Comparison of ENCODE assay signal across 24 cellular contexts in genomic region chr7:40749877-40750276, GRCh38.
DNase-seq lines count a peak whose midpoint lies in the region; ATAC-seq and TF ChIP-seq lines count a peak whose summit lies in the region.
"Had no signal": no experiment of that assay in that cellular context is flagged by ENCODE, and none has a peak within 500 bp of the region (broad histone marks: within the 10 kb centered on the region; RNA-seq: fewer than 3 reads in every experiment).

No MANE protein-coding gene starts in this region.

- WGBS in right cardiac atrium = 93% methylated on average over 5 of the region's 5 CpGs

- intact Hi-C loops in ascending aorta (cut with DNase I) (no loop called here), left ventricle myocardium inferior (cut with micrococcal nuclease) (no loop called here), right cardiac atrium (cut with DNase I) (no loop called here)

- H3K27ac ChIP-seq in ascending aorta = peak overlapping the region; percentile 63 to 72
- H3K27ac ChIP-seq in left ventricle myocardium inferior (replicated peaks) = no peak overlapping the region
- no peak overlapping the region for H3K27ac ChIP-seq in right cardiac atrium (ENCODE audit: low read length)
- H3K27ac ChIP-seq: lower lobe of right lung, skin epidermis, testis had no signal

- TF ChIP-seq CTCF in HFFc6 (IDR thresholded peaks at IDR 0.05) (no peak), ascending aorta (IDR thresholded peaks at IDR 0.05) (no peak), left ventricle myocardium inferior (IDR thresholded peaks at IDR 0.05; ENCODE audit: borderline replicate concordance) (no peak)

- H3K27me3 ChIP-seq in ascending aorta (no peaks in the 10 kb centered on the region), left ventricle myocardium inferior (ENCODE audit: low read depth) (no peaks in the 10 kb centered on the region), right cardiac atrium (ENCODE audit: control insufficient read depth, insufficient read depth) (no peaks in the 10 kb centered on the region)
- H3K27me3 ChIP-seq: testis had no signal

- peaks cover 9% of the 10 kb centered on the region; the same call in 1 of the 2 replicates for H3K36me3 Mint-ChIP-seq in HFFc6 (ENCODE audit: low read depth)
- H3K36me3 Mint-ChIP-seq: brain, CD14-positive monocyte, immature natural killer cell had no signal

- H3K9me3 ChIP-seq in ascending aorta = no peaks in the 10 kb centered on the region
- no peaks in the 10 kb centered on the region for H3K9me3 ChIP-seq in left ventricle myocardium inferior (replicated peaks)
- no peaks in the 10 kb centered on the region for H3K9me3 ChIP-seq in right cardiac atrium (ENCODE audit: control insufficient read depth, low read length)
- H3K9me3 ChIP-seq: lower lobe of right lung, testis had no signal

- H3K36me3 ChIP-seq in ascending aorta (no peaks in the 10 kb centered on the region), left ventricle myocardium inferior (no peaks in the 10 kb centered on the region)
- H3K36me3 ChIP-seq: lower lobe of right lung had no signal

- peak overlapping the region; percentile 11 for H3K27ac Mint-ChIP-seq in HFFc6
- H3K27ac Mint-ChIP-seq: activated naive CD4-positive, alpha-beta T cell treated with anti-CD3 and anti-CD28 coated beads for 36 hours; brain; CD14-positive monocyte; IgD-negative memory B cell; immature natural killer cell had no signal

- DNase-seq in A172 (ENCODE audit: low spot score) (peak; percentile 39), HFFc6 (peak; percentile 61), ascending aorta (ENCODE audit: low spot score in 2 of 2) (peak in 1 of 2 donors; percentile 76), iris pigment epithelial cell (ENCODE audit: low read depth) (peak; percentile 42), left ventricle myocardium inferior (no peak), ureter (ENCODE audit: low spot score) (no peak), right cardiac atrium (no peak), T-helper 1 cell (no peak)
- DNase-seq: 8988T; activated CD4-positive, alpha-beta T cell treated with anti-CD3 and anti-CD28 coated beads, Interleukin-2, amount 50 U/mL, for 48 hours; activated naive CD4-positive, alpha-beta T cell treated with anti-CD3 and anti-CD28 coated beads for 36 hours; activated T-cell treated with anti-CD3 and anti-CD28 coated beads for 4 hours; DMS153; erythroblast; H7; immature natural killer cell; lower lobe of right lung; NCI-H2029; stimulated activated CD8-positive, alpha-beta memory T cell treated with anti-CD3 and anti-CD28 coated beads, Interleukin-4, amount 100 ng/mL, for 48 hours; testis had no signal

- H3K4me3 ChIP-seq in ascending aorta (peak overlapping the region in 1 of 2 donors; percentile 19), left ventricle myocardium inferior (no peak overlapping the region), right cardiac atrium (ENCODE audit: low read length) (no peak overlapping the region)
- H3K4me3 ChIP-seq: lower lobe of right lung, skin epidermis, testis had no signal

- H3K4me1 Mint-ChIP-seq in HFFc6 (ENCODE audit: low read depth) = peaks cover 72% of the 10 kb centered on the region
- H3K4me1 Mint-ChIP-seq: CD14-positive monocyte, IgD-negative memory B cell, immature natural killer cell had no signal

- ATAC-seq in right cardiac atrium = no peak
- ATAC-seq: lower lobe of right lung had no signal

- peaks cover 4 to 23% of the 10 kb centered on the region in 2 donors for H3K4me1 ChIP-seq in ascending aorta
- H3K4me1 ChIP-seq in left ventricle myocardium inferior = no peaks in the 10 kb centered on the region
- H3K4me1 ChIP-seq in right cardiac atrium (ENCODE audit: control insufficient read depth, insufficient read depth, low read length) = no peaks in the 10 kb centered on the region
- H3K4me1 ChIP-seq: lower lobe of right lung, testis had no signal

- no peaks in the 10 kb centered on the region for H3K9me3 Mint-ChIP-seq in HFFc6
- H3K9me3 Mint-ChIP-seq: activated naive CD4-positive, alpha-beta T cell treated with anti-CD3 and anti-CD28 coated beads for 36 hours; brain; CD14-positive monocyte; IgD-negative memory B cell had no signal

- peaks cover 1% of the 10 kb centered on the region; the same call in 1 of the 2 replicates for H3K27me3 Mint-ChIP-seq in HFFc6 (ENCODE audit: insufficient read depth)
- H3K27me3 Mint-ChIP-seq: IgD-negative memory B cell had no signal

- H3K4me3 Mint-ChIP-seq in HFFc6 = no peak overlapping the region; the same call in 1 of the 2 replicates
- H3K4me3 Mint-ChIP-seq: activated naive CD4-positive, alpha-beta T cell treated with anti-CD3 and anti-CD28 coated beads for 36 hours; brain; CD14-positive monocyte; IgD-negative memory B cell; immature natural killer cell had no signal

Comparison
In these comparisons a context has a peak if more than half of its experiments do, and no peak if none do; other contexts are left out.
1. DNase-seq: peak in A172 (single experiment), HFFc6 (single experiment) and iris pigment epithelial cell (single experiment); none in left ventricle myocardium inferior (single experiment), ureter (single experiment), right cardiac atrium (0 of 3) and T-helper 1 cell (0 of 5).
2. H3K27ac ChIP-seq: peak in ascending aorta (2 of 2); none in left ventricle myocardium inferior (single experiment) and right cardiac atrium (single experiment).